ENCODE assay signal across 18 cellular contexts in genomic region chr11:125347261-125347585, GRCh38.
DNase-seq lines count a peak whose midpoint lies in the region; ATAC-seq, FAIRE-seq and TF ChIP-seq lines count a peak whose summit lies in the region.
"Had no signal": no experiment of that assay in that cellular context is flagged by ENCODE, and none has a peak within 500 bp of the region (broad histone marks: within the 10 kb centered on the region; RNA-seq: fewer than 3 reads in every experiment).

No MANE protein-coding gene starts in this region.

- no peak for TF ChIP-seq POLR2A in H1 (IDR thresholded peaks at IDR 0.05; ENCODE audit: control extremely low read depth in 1 of 2, low read depth in 2 of 2, low read length in 2 of 2)
- TF ChIP-seq POLR2A in vagina (IDR thresholded peaks at IDR 0.05): no peak
- TF ChIP-seq POLR2A in Peyer's patch (IDR thresholded peaks at IDR 0.05): no peak

- no peak overlapping the region for H3K9ac ChIP-seq in H1 (replicated peaks in 1 of 4; ENCODE audit: extremely low read depth in 1 of 4, low read depth in 3 of 4, low read length in 3 of 4)
- H3K9ac ChIP-seq: BLaER1 treated with 17β-estradiol and CSF1 and Interleukin-3, amounts not matched to agents 10 nM and 100 nM; KMS-11 had no signal

- no peak for ATAC-seq in left ventricle myocardium superior

- no peaks in the 10 kb centered on the region for H3K79me1 ChIP-seq in H1 (ENCODE audit: low read depth, low read length)

- no peak overlapping the region for H3K23ac ChIP-seq in H1 (ENCODE audit: insufficient read length)

- no peak overlapping the region for H3K4ac ChIP-seq in H1 (replicated peaks; ENCODE audit: insufficient read length, low read depth, low read length)

- FAIRE-seq in H1 (lab: Jason Lieb, UNC): no peak
- FAIRE-seq: A204.1, GM12892 had no signal

- peaks cover 0 to 10% (median 2%) of the 10 kb centered on the region in 4 experiments; a peak in 3 of 7 replicates for H3K27me3 ChIP-seq in H1 (replicated peaks in 1 of 4; ENCODE audit: control insufficient read depth in 3 of 4, extremely low read depth in 1 of 4, insufficient read depth in 3 of 4, low read length in 3 of 4)
- no peaks in the 10 kb centered on the region for H3K27me3 ChIP-seq in vagina
- H3K27me3 ChIP-seq in Peyer's patch: no peaks in the 10 kb centered on the region
- H3K27me3 ChIP-seq: BLaER1 treated with 17β-estradiol and CSF1 and Interleukin-3, amounts not matched to agents 10 nM and 100 nM had no signal

- CTCF ChIA-PET in H1 (lab: Charles Lee; ENCODE audit: partially characterized antibody): interaction anchor here (0.7 to 25.6 kb wide), 34 partner anchors 8 to 386 kb away, joined by 3 to 486 read pairs (median 14); partner anchors contain the start of genes PKNOX2 and TMEM218

- TF ChIP-seq CTCF in H1 (IDR thresholded peaks at IDR 0.05; ENCODE audit: control extremely low read depth in 1 of 3, insufficient read depth in 1 of 3, low read depth in 1 of 3, low read length in 3 of 3) (no peak), vagina (IDR thresholded peaks at IDR 0.05) (no peak), Peyer's patch (IDR thresholded peaks at IDR 0.05) (no peak)

- H3K27ac ChIP-seq in H1 (ENCODE audit: low read depth, low read length): no peak overlapping the region
- peak overlapping the region; percentile 60 for H3K27ac ChIP-seq in vagina
- no peak overlapping the region for H3K27ac ChIP-seq in Peyer's patch
- H3K27ac ChIP-seq: BLaER1 treated with 17β-estradiol and CSF1 and Interleukin-3, amounts not matched to agents 10 nM and 100 nM; KMS-11; PC-9 had no signal

- no peak overlapping the region for H2BK120ac ChIP-seq in H1 (replicated peaks; ENCODE audit: low read depth, low read length)

- H3K4me2 ChIP-seq in H1 (ENCODE audit: insufficient read depth in 1 of 2, low read depth in 2 of 2, low read length in 2 of 2): no peak overlapping the region
- H3K4me2 ChIP-seq: BLaER1 treated with 17β-estradiol and CSF1 and Interleukin-3, amounts not matched to agents 10 nM and 100 nM; KMS-11; PC-9 had no signal

- POLR2A ChIA-PET in H1 (lab: Charles Lee; ENCODE audit: partially characterized antibody): interaction anchor here (1.2 kb wide), 1 partner anchor 82 kb away, joined by 3 read pairs; no protein-coding TSS in a partner anchor

- H2AK5ac ChIP-seq in H1 (ENCODE audit: low read depth, low read length): no peak overlapping the region

- TF ChIP-seq RAD21 in H1 (IDR thresholded peaks at IDR 0.05 in 1 of 2, conservative IDR thresholded peaks at IDR 0.05 in 1 of 2; ENCODE audit: low read depth in 2 of 2, low read length in 2 of 2): no peak

- H4K20me1 ChIP-seq in H1 (replicated peaks in 1 of 2; ENCODE audit: control insufficient read depth in 1 of 2, insufficient read depth in 2 of 2, low read length in 2 of 2): no peaks in the 10 kb centered on the region
- H4K20me1 ChIP-seq: BLaER1 treated with 17β-estradiol and CSF1 and Interleukin-3, amounts not matched to agents 10 nM and 100 nM had no signal

- no peak overlapping the region for H3K56ac ChIP-seq in H1 (replicated peaks; ENCODE audit: insufficient read length, low read depth, low read length)

- no peak overlapping the region for H4K91ac ChIP-seq in H1 (replicated peaks; ENCODE audit: insufficient read length, low read length)

- TF ChIP-seq EP300 in H1 (IDR thresholded peaks at IDR 0.05; ENCODE audit: borderline replicate concordance in 1 of 2, low read depth in 2 of 2, low read length in 2 of 2): no peak

- no peaks in the 10 kb centered on the region for H3K36me3 ChIP-seq in H1 (ENCODE audit: control insufficient read depth in 2 of 4, insufficient read depth in 4 of 4, low read length in 3 of 4)
- no peaks in the 10 kb centered on the region for H3K36me3 ChIP-seq in vagina
- H3K36me3 ChIP-seq in Peyer's patch: no peaks in the 10 kb centered on the region
- H3K36me3 ChIP-seq: BLaER1 treated with 17β-estradiol and CSF1 and Interleukin-3, amounts not matched to agents 10 nM and 100 nM had no signal

- no peaks in the 10 kb centered on the region for H3K23me2 ChIP-seq in H1 (ENCODE audit: low read depth, low read length)

- intact Hi-C loops in left ventricle myocardium superior (cut with micrococcal nuclease): no loop called here
- intact Hi-C loops in cardiac septum (cut with DNase I): loop anchor here (5.0 kb wide), 2 partner anchors 60 to 80 kb away; no protein-coding TSS in a partner anchor
- intact Hi-C loops in vagina (cut with DNase I): no loop called here

- H3K4me1 ChIP-seq in H1 (replicated peaks in 1 of 4; ENCODE audit: control insufficient read depth in 3 of 4, insufficient read depth in 4 of 4, low read length in 3 of 4): peaks cover 0 to 37% (median 13%) of the 10 kb centered on the region in 4 experiments; a peak in 6 of 7 replicates
- H3K4me1 ChIP-seq in vagina: peaks cover 22% of the 10 kb centered on the region
- H3K4me1 ChIP-seq in Peyer's patch: peaks cover 0 to 10% (median 0%) of the 10 kb centered on the region in 4 donors

- H3K4me3 ChIP-seq in H1 (ENCODE audit: extremely low read depth in 1 of 4, insufficient read depth in 2 of 4, low read depth in 3 of 4, low read length in 4 of 4) (no peak overlapping the region), vagina (no peak overlapping the region), Peyer's patch (no peak overlapping the region)
- H3K4me3 ChIP-seq: BLaER1 treated with 17β-estradiol and CSF1 and Interleukin-3, amounts not matched to agents 10 nM and 100 nM; PC-9 had no signal

- WGBS in H1 (ENCODE audit: extremely low coverage in 1 of 2, insufficient coverage in 1 of 2, insufficient read length in 1 of 2, insufficient replicate concordance in 2 of 2, low coverage in 1 of 2, low lambda C conversion rate in 2 of 2, missing lambda C conversion rate in 1 of 2), 2 experiments: 93% methylated on average over 2 of the region's 2 CpGs; no CpG with 5 or more reads in 1 of the 2 experiments

- no peak overlapping the region for H3K14ac ChIP-seq in H1 (ENCODE audit: insufficient read length)

- H4K8ac ChIP-seq in H1 (ENCODE audit: extremely low read depth, insufficient read depth, low read length): no peak overlapping the region

- no peak overlapping the region for H2AFZ ChIP-seq in H1 (ENCODE audit: low read length)
- H2AFZ ChIP-seq: PC-9 had no signal

- no peaks in the 10 kb centered on the region for H3K79me2 ChIP-seq in H1 (ENCODE audit: control insufficient read depth in 1 of 2, insufficient read depth in 2 of 2, low read length in 2 of 2)

- no peak overlapping the region for H2BK20ac ChIP-seq in H1 (ENCODE audit: low read length)

- no peak overlapping the region for H2BK15ac ChIP-seq in H1 (ENCODE audit: low read length)

- H4K5ac ChIP-seq in H1 (ENCODE audit: insufficient read length, low read depth, low read length): no peak overlapping the region

- no peak overlapping the region; the same call in 1 of the 2 replicates for H3K18ac ChIP-seq in H1 (ENCODE audit: extremely low read depth, low read length)

- no peak overlapping the region for H2BK5ac ChIP-seq in H1 (ENCODE audit: low read depth, low read length)

- DNase-seq in left ventricle myocardium superior: peak; percentile 11
- DNase-seq in cardiac septum (ENCODE audit: low spot score): no peak
- DNase-seq in H1 (ENCODE audit: low read depth in 1 of 2, low spot score in 2 of 2): no peak
- DNase-seq in retina: peak; percentile 82
- DNase-seq in vagina (ENCODE audit: extremely low spot score in 2 of 2): no peak
- no peak for DNase-seq in Peyer's patch
- DNase-seq in NCI-H1092 treated with DMSO at 0.1 percent for 48 hours (lab: John Stamatoyannopoulos, UW): no peak
- DNase-seq in RKO (ENCODE audit: low spot score): no peak
- DNase-seq: DMS 273 treated with DMSO at 0.1 percent for 48 hours, H7, NCI-H1436 treated with DMSO at 0.1 percent for 48 hours, NCI-H2081, NCI-H748 treated with DMSO at 0.1 percent for 48 hours, PC-9 had no signal

- peak overlapping the region; percentile 39; the same call in 1 of the 2 replicates for H2BK12ac ChIP-seq in H1 (ENCODE audit: low read depth, low read length)

- H3K9me3 ChIP-seq in H1 (ENCODE audit: insufficient read depth in 2 of 2, low read depth in 1 of 2, low read length in 1 of 2) (no peaks in the 10 kb centered on the region), vagina (no peaks in the 10 kb centered on the region), Peyer's patch (no peaks in the 10 kb centered on the region)
- H3K9me3 ChIP-seq: BLaER1 treated with 17β-estradiol and CSF1 and Interleukin-3, amounts not matched to agents 10 nM and 100 nM had no signal

TF ChIP-seq in H1, 55 proteins besides CTCF, POLR2A, EP300 and RAD21 (continues in another document):
- TF ChIP-seq KDM5A (IDR thresholded peaks at IDR 0.05; ENCODE audit: low read length): no peak
- TF ChIP-seq RFX5 (IDR thresholded peaks at IDR 0.05; ENCODE audit: borderline replicate concordance, low read depth, low read length): no peak

Comparison
In these comparisons a context has a peak if more than half of its experiments do, and no peak if none do; other contexts are left out.
1. DNase-seq: peak in left ventricle myocardium superior (single experiment) and retina (single experiment); none in cardiac septum (single experiment), H1 (0 of 2), vagina (0 of 2), Peyer's patch (0 of 3), NCI-H1092 treated with DMSO at 0.1 percent for 48 hours (single experiment) and RKO (single experiment).